8 cellular contexts compared by ENCODE assay signal in the genomic region with DNA sequence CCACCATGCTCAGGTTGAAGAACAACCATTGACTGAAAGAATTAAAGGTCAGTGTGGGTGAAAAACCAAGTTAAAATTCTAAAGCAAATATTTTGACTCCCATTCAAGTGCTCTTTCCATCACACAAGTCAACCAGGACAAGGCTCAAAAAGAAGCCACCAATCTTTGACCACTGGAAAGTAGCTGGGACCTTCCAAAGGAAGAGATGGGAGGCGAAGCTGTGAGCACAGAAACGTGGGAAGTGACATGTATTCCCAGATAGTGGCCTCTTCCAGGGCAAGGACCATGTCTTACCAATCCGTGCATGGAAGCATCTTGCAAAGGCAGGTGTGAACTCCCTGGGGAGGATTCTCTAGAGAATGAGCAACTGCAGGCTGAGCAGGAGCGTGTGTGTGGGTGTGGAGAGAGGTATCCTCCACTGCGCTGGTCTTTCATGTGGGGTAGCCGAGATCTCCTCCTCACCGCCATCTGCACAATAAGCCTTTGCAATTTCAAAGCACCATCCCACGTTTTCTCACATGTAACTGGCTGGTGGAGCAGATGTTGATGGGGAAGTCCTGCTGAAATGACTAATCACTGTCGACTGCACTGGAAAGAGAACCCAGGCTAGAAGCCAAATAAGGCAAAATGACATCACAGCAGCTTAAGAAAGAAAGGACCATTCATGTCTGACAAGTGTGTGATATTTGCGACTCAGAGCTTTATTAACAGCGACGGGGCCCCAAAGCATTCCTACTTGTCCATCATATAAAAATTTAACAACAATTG.
DNase-seq lines count a peak whose midpoint lies in the region; ATAC-seq and TF ChIP-seq lines count a peak whose summit lies in the region.

No MANE protein-coding gene starts in this region.

- H3K36me3 ChIP-seq in left lung = no peaks in the 10 kb centered on the region

- no peak overlapping the region for H3K4me3 ChIP-seq in HL-60 (replicated peaks; ENCODE audit: insufficient read depth, low read length)
- H3K4me3 ChIP-seq in left lung = no peak overlapping the region

- H3K4me1 Mint-ChIP-seq in chondrocyte (ENCODE audit: low read depth) = peaks cover 13% of the 10 kb centered on the region

- DNase-seq in GM04504 (ENCODE audit: low read depth) (peak; percentile 32), HL-60 (ENCODE audit: low read depth in 1 of 2, low spot score in 1 of 2) (peak; percentile 82 to 93), left lung (no peak), chondrocyte (ENCODE audit: low spot score) (no peak), left colon (no peak), midbrain (lab: John Stamatoyannopoulos, UW) (no peak)
- DNase-seq in activated CD8-positive, alpha-beta memory T cell treated with anti-CD3 and anti-CD28 coated beads for 4 hours (ENCODE audit: low read depth in 2 of 2) = peak; percentile 14 to 46

- TF ChIP-seq CTCF in HL-60 (IDR thresholded peaks at IDR 0.05; ENCODE audit: insufficient read depth, low read length) (no peak), left lung (IDR thresholded peaks at IDR 0.05) (no peak), chondrocyte (IDR thresholded peaks at IDR 0.05) (no peak)

- no peak overlapping the region for H3K27ac Mint-ChIP-seq in chondrocyte (ENCODE audit: unreplicated experiment)

- H3K9me3 Mint-ChIP-seq in chondrocyte (ENCODE audit: low read depth) = no peaks in the 10 kb centered on the region

- ATAC-seq in GM21447 (IDR thresholded peaks at IDR 0.05; ENCODE audit: unreplicated experiment) (peak; percentile 95), left lung (peak; percentile 10), left colon (no peak)

- no peak overlapping the region for H3K4me3 Mint-ChIP-seq in chondrocyte (ENCODE audit: unreplicated experiment)

- H3K27ac ChIP-seq in HL-60 (replicated peaks) (peak overlapping the region; percentile 97), left lung (no peak overlapping the region)

- H3K27me3 ChIP-seq in HL-60 (ENCODE audit: insufficient read depth, poor library complexity, severe bottlenecking) (no peaks in the 10 kb centered on the region), left lung (no peaks in the 10 kb centered on the region)

- intact Hi-C loops in left lung (cut with DNase I) (no loop called here), left colon (cut with DNase I, micrococcal nuclease) (no loop called here)

- no peaks in the 10 kb centered on the region for H3K9me3 ChIP-seq in left lung

- no peaks in the 10 kb centered on the region for H3K36me3 Mint-ChIP-seq in chondrocyte (ENCODE audit: low read depth)

- peaks cover 8 to 24% of the 10 kb centered on the region in 2 donors for H3K4me1 ChIP-seq in left lung

- peaks cover 5% of the 10 kb centered on the region for H3K27me3 Mint-ChIP-seq in chondrocyte (ENCODE audit: low read depth)

Comparison
In these comparisons a context has a peak if more than half of its experiments do, and no peak if none do; other contexts are left out.
1. DNase-seq: peak in GM04504 (single experiment), HL-60 (2 of 2) and activated CD8-positive, alpha-beta memory T cell treated with anti-CD3 and anti-CD28 coated beads for 4 hours (2 of 2); none in left lung (0 of 2), chondrocyte (single experiment), left colon (0 of 2) and midbrain (single experiment).